In the genomic region with DNA sequence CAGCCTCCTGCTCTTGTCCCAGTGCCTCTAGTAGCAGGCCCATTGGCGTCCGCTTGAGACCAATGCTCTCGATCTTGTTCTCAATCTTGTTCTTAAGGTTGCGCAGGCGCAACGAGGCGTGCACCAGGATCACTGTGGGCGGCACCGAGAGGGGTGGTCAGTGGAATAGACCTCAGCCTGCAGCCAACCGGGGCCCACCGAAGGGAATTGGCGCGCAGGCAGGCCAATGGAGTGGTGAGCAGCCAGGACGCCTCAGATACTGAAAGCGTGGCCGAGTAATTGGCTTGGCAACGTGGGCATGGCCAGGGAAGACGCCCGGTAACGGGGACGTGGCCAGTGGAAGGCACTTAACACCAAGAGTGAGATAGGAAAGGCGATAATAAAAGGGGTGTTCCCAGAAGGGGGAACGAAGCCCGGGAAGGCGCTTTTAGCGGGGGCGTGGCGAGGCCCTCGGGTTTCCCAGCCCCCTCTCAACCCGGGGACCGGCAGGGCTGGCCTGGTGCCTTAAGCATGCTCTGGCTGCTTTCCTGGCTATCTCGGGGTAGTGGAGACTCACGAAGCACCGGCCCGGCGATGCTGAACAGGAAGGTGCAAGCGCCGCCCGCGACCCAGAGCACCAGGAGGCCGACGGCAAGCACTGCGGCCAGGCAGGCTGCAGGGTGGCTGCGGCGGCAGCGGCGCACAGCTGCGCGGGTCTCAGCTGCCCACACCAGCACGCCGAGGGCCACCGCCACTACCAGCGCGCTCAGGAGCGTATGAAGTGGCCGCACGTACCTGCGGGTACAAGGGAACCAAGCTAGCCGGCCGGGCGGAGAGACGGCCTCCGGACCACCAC, we compare ENCODE assay signal across 8 cellular contexts. TPM values are rescaled to one million over a fixed set of nuclear protein-coding genes. Genes with fewer than 3 reads are reported as not detected.
DNase-seq lines count a peak whose midpoint lies in the region; ATAC-seq and TF ChIP-seq lines count a peak whose summit lies in the region.

No MANE protein-coding gene starts in this region.

- no peak for TF ChIP-seq CTCF in glutamatergic neuron (IDR thresholded peaks at IDR 0.05; ENCODE audit: partially characterized antibody, unreplicated experiment)
- TF ChIP-seq CTCF in osteoblast (IDR thresholded peaks at IDR 0.05; ENCODE audit: extremely low read depth, low read depth, low read length) = no peak

- H3K36me3 ChIP-seq in BLaER1 treated with 17β-estradiol and CSF1 and Interleukin-3, amounts not matched to agents 10 nM and 100 nM = peaks cover 0 to 11% (median 7%) of the 10 kb centered on the region in 11 experiments; a peak in 7 of 22 replicates
- H3K36me3 ChIP-seq in osteoblast (ENCODE audit: insufficient read depth, low read length) = peaks cover 3% of the 10 kb centered on the region

- peaks cover 23% of the 10 kb centered on the region for H3K79me2 ChIP-seq in osteoblast (ENCODE audit: insufficient read depth, low read length)

- H3K27ac Mint-ChIP-seq in activated naive CD8-positive, alpha-beta T cell = no peak overlapping the region
- H3K27ac Mint-ChIP-seq in glutamatergic neuron (ENCODE audit: unreplicated experiment) = peak overlapping the region; percentile 77

- H3K4me3 Mint-ChIP-seq in activated naive CD8-positive, alpha-beta T cell = peak overlapping the region; percentile 30
- peak overlapping the region; percentile 94 for H3K4me3 Mint-ChIP-seq in glutamatergic neuron (ENCODE audit: unreplicated experiment)

- H3K36me3 Mint-ChIP-seq in activated naive CD8-positive, alpha-beta T cell = no peaks in the 10 kb centered on the region
- H3K36me3 Mint-ChIP-seq in glutamatergic neuron (ENCODE audit: unreplicated experiment) = no peaks in the 10 kb centered on the region

- H2AFZ ChIP-seq in osteoblast (ENCODE audit: low read length) = no peak overlapping the region

- peaks cover 11% of the 10 kb centered on the region for H3K4me1 Mint-ChIP-seq in activated naive CD8-positive, alpha-beta T cell (ENCODE audit: low read depth)
- peaks cover 5% of the 10 kb centered on the region for H3K4me1 Mint-ChIP-seq in glutamatergic neuron (ENCODE audit: low read depth, unreplicated experiment)

- H3K27me3 ChIP-seq in BLaER1 treated with 17β-estradiol and CSF1 and Interleukin-3, amounts not matched to agents 10 nM and 100 nM = peaks cover 0 to 50% (median 10%) of the 10 kb centered on the region in 11 experiments; a peak in 14 of 22 replicates
- H3K27me3 ChIP-seq in osteoblast (ENCODE audit: insufficient read depth, low read length) = no peaks in the 10 kb centered on the region

- no peaks in the 10 kb centered on the region for H3K9me3 Mint-ChIP-seq in activated naive CD8-positive, alpha-beta T cell (ENCODE audit: low read depth)
- H3K9me3 Mint-ChIP-seq in glutamatergic neuron (ENCODE audit: unreplicated experiment) = peaks cover 3% of the 10 kb centered on the region

- no peaks in the 10 kb centered on the region for H3K27me3 Mint-ChIP-seq in activated naive CD8-positive, alpha-beta T cell
- H3K27me3 Mint-ChIP-seq in glutamatergic neuron (ENCODE audit: unreplicated experiment) = peaks cover 5% of the 10 kb centered on the region

- peak; percentile 70 for DNase-seq in glutamatergic neuron
- DNase-seq in osteoblast (ENCODE audit: insufficient read length, low spot score, missing footprints) = peak; percentile 97
- no peak for DNase-seq in cortex of kidney (lab: John Stamatoyannopoulos, UW)

- peak overlapping the region; percentile 62 to 77 (median 74); a peak in 15 of 20 replicates for H3K4me3 ChIP-seq in BLaER1 treated with 17β-estradiol and CSF1 and Interleukin-3, amounts not matched to agents 10 nM and 100 nM
- peak overlapping the region; percentile 86 for H3K4me3 ChIP-seq in osteoblast (ENCODE audit: insufficient read depth, low read length)

- peaks cover 16 to 21% (median 20%) of the 10 kb centered on the region in 10 experiments; a peak in 19 of 20 replicates for H3K4me1 ChIP-seq in BLaER1 treated with 17β-estradiol and CSF1 and Interleukin-3, amounts not matched to agents 10 nM and 100 nM
- H3K4me1 ChIP-seq in osteoblast (ENCODE audit: insufficient read depth, low read length) = peaks cover 6% of the 10 kb centered on the region

- peak overlapping the region in 1 of 11 experiments; percentile 25; a peak in 2 of 22 replicates for H3K27ac ChIP-seq in BLaER1 treated with 17β-estradiol and CSF1 and Interleukin-3, amounts not matched to agents 10 nM and 100 nM
- no peak overlapping the region for H3K27ac ChIP-seq in osteoblast (ENCODE audit: low read depth, low read length)

- H3K9me3 ChIP-seq in BLaER1 treated with 17β-estradiol and CSF1 and Interleukin-3, amounts not matched to agents 10 nM and 100 nM (replicated peaks in 1 of 11) = peaks cover 0 to 17% (median 0%) of the 10 kb centered on the region in 11 experiments; a peak in 4 of 22 replicates
- H3K9me3 ChIP-seq in osteoblast (ENCODE audit: low read depth, low read length) = no peaks in the 10 kb centered on the region

- ATAC-seq in HG03354 (IDR thresholded peaks at IDR 0.05; ENCODE audit: poor library complexity, severe bottlenecking, unreplicated experiment) (no peak), GM21381 (IDR thresholded peaks at IDR 0.05; ENCODE audit: unreplicated experiment) (no peak), HG03378 (IDR thresholded peaks at IDR 0.05; ENCODE audit: unreplicated experiment) (no peak)

- H3K9ac ChIP-seq in BLaER1 treated with 17β-estradiol and CSF1 and Interleukin-3, amounts not matched to agents 10 nM and 100 nM = peak overlapping the region in 9 of 11 experiments; percentile 59 to 81 (median 77); a peak in 14 of 22 replicates

- peak overlapping the region; percentile 67 to 87 (median 79) for H3K4me2 ChIP-seq in BLaER1 treated with 17β-estradiol and CSF1 and Interleukin-3, amounts not matched to agents 10 nM and 100 nM
- H3K4me2 ChIP-seq in osteoblast (ENCODE audit: insufficient read depth, low read length) = peak overlapping the region; percentile 80

- H4K20me1 ChIP-seq in BLaER1 treated with 17β-estradiol and CSF1 and Interleukin-3, amounts not matched to agents 10 nM and 100 nM = peaks cover 0 to 19% (median 0%) of the 10 kb centered on the region in 11 experiments; a peak in 6 of 22 replicates
- no peaks in the 10 kb centered on the region for H4K20me1 ChIP-seq in osteoblast (ENCODE audit: insufficient read depth, low read length)

RNA-seq across cellular contexts. Expression of gene PRAF2, which starts 1.7 kb away (rescaled TPM):
- 41.5 TPM for total RNA-seq in glutamatergic neuron (ENCODE audit: unreplicated experiment)
- total RNA-seq in osteoblast = 12.3 and 15.6 TPM in 2 replicates

RNA-seq across cellular contexts. Expression of gene WDR45, which starts 7.6 kb away (rescaled TPM):
- 66.4 TPM for total RNA-seq in glutamatergic neuron (ENCODE audit: unreplicated experiment)
- 86.5 and 97.5 TPM in 2 replicates for total RNA-seq in osteoblast

RNA-seq across cellular contexts. Expression of gene CCDC120, which starts 13.3 kb away (rescaled TPM):
- total RNA-seq in glutamatergic neuron (ENCODE audit: unreplicated experiment) (17.6 TPM), osteoblast (1.1 and 1.2 TPM in 2 replicates)

RNA-seq across cellular contexts. Expression of gene TFE3, which starts 28.9 kb away (rescaled TPM):
- total RNA-seq in glutamatergic neuron (ENCODE audit: unreplicated experiment) = 39.8 TPM
- 36.2 and 46.7 TPM in 2 replicates for total RNA-seq in osteoblast

RNA-seq across cellular contexts. Expression of gene GPKOW, which starts 51.4 kb away (rescaled TPM):
- total RNA-seq in glutamatergic neuron (ENCODE audit: unreplicated experiment) = 20.6 TPM
- 12.4 and 14.1 TPM in 2 replicates for total RNA-seq in osteoblast
